In the genomic region with DNA sequence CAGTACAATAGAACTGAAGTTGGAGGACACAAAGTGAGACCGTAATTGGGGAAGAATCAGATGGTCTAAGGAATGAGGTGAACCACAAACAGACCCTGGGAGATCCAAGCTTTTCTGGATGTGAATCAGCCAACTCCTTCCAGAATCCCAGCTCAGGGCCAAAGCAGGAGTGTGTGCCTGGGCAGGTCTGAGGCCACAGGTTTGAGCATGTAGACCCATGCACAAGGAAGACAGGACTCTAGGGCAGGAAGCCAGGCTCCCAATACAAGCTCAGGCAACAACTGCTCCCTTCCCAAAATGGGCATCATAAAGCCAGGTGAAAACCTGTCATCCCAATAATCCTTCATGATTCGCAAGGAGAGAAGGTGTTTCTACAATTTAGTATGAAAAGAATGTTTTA, we compare ENCODE assay signal across 25 cellular contexts.
A peak's percentile ranks its signal among the peaks of the same experiment; 100 is the strongest.
DNase-seq lines count a peak whose midpoint lies in the region; ATAC-seq and TF ChIP-seq lines count a peak whose summit lies in the region.
"Had no signal": no experiment of that assay in that cellular context is flagged by ENCODE, and none has a peak within 500 bp of the region (broad histone marks: within the 10 kb centered on the region; RNA-seq: fewer than 3 reads in every experiment).

No MANE protein-coding gene starts in this region.

- H3K4me2 ChIP-seq in neural progenitor cell, result peak overlapping the region; percentile 14
- H3K4me2 ChIP-seq: BLaER1 had no signal

- H3K27me3 Mint-ChIP-seq in neural progenitor cell (ENCODE audit: insufficient read depth, low read depth), result no peaks in the 10 kb centered on the region
- no peaks in the 10 kb centered on the region for H3K27me3 Mint-ChIP-seq in activated CD8-positive, alpha-beta memory T cell treated with anti-CD3 and anti-CD28 coated beads, Interleukin-2, amount 10 ng/mL, durations not matched to agents 7 days and 5 days
- H3K27me3 Mint-ChIP-seq: CD4-positive, CD25-positive, alpha-beta regulatory T cell had no signal

- no peak overlapping the region for H3K27ac Mint-ChIP-seq in neural progenitor cell
- no peak overlapping the region for H3K27ac Mint-ChIP-seq in activated CD8-positive, alpha-beta memory T cell treated with anti-CD3 and anti-CD28 coated beads, Interleukin-2, amount 10 ng/mL, durations not matched to agents 7 days and 5 days
- H3K27ac Mint-ChIP-seq: CD4-positive, CD25-positive, alpha-beta regulatory T cell had no signal

- H3F3A ChIP-seq in neural progenitor cell (ENCODE audit: low read depth), result no peaks in the 10 kb centered on the region

- H3K27ac ChIP-seq in RWPE1 (peak overlapping the region; percentile 57), breast epithelium (peak overlapping the region; percentile 25 to 26), neural progenitor cell (no peak overlapping the region)
- H3K27ac ChIP-seq: BLaER1, GM23248 had no signal

- peaks cover 29% of the 10 kb centered on the region for H3K4me1 Mint-ChIP-seq in neural progenitor cell
- no peaks in the 10 kb centered on the region for H3K4me1 Mint-ChIP-seq in activated CD8-positive, alpha-beta memory T cell treated with anti-CD3 and anti-CD28 coated beads, Interleukin-2, amount 10 ng/mL, durations not matched to agents 7 days and 5 days
- H3K4me1 Mint-ChIP-seq: CD4-positive, CD25-positive, alpha-beta regulatory T cell had no signal

- no peak for TF ChIP-seq POLR2A in breast epithelium (IDR thresholded peaks at IDR 0.05)

- H3K79me2 ChIP-seq in neural progenitor cell (ENCODE audit: low read depth), result no peaks in the 10 kb centered on the region

- no peaks in the 10 kb centered on the region for H3K36me3 ChIP-seq in breast epithelium
- H3K36me3 ChIP-seq in neural progenitor cell, result no peaks in the 10 kb centered on the region
- H3K36me3 ChIP-seq: BLaER1 had no signal

- H3K9me3 Mint-ChIP-seq in neural progenitor cell, result no peaks in the 10 kb centered on the region
- no peaks in the 10 kb centered on the region for H3K9me3 Mint-ChIP-seq in activated CD8-positive, alpha-beta memory T cell treated with anti-CD3 and anti-CD28 coated beads, Interleukin-2, amount 10 ng/mL, durations not matched to agents 7 days and 5 days (ENCODE audit: low read depth)

- peak; percentile 97 for ATAC-seq in esophagus mucosa
- ATAC-seq in activated CD8-positive, alpha-beta memory T cell treated with anti-CD3 and anti-CD28 coated beads, Interleukin-2, amount 10 ng/mL, durations not matched to agents 7 days and 5 days, result no peak
- no peak for ATAC-seq in GM18873 (IDR thresholded peaks at IDR 0.05; ENCODE audit: low FRiP score, unreplicated experiment)
- ATAC-seq: HepG2, PC-3 had no signal

- no peak overlapping the region for H3K9ac ChIP-seq in neural progenitor cell
- H3K9ac ChIP-seq: BLaER1, GM23248 had no signal

- no peak overlapping the region for H2AFZ ChIP-seq in neural progenitor cell (replicated peaks)
- H2AFZ ChIP-seq: GM23248 had no signal

- DNase-seq in RWPE1 (ENCODE audit: low spot score) (peak; percentile 20), breast epithelium (ENCODE audit: low spot score in 2 of 2) (peak in 1 of 2 donors; percentile 74), neural progenitor cell (ENCODE audit: low spot score) (no peak), NCI-H2081 treated with DMSO at 0.1 percent for 48 hours (lab: John Stamatoyannopoulos, UW) (no peak), NCI-H187 treated with DMSO at 0.1 percent for 48 hours (lab: John Stamatoyannopoulos, UW) (no peak)
- no peak for DNase-seq in activated CD8-positive, alpha-beta memory T cell treated with anti-CD3 and anti-CD28 coated beads, Interleukin-2, amount 10 ng/mL, durations not matched to agents 7 days and 5 days
- DNase-seq: CD4-positive, CD25-positive, alpha-beta regulatory T cell; DMS153; DND-41; GM23248; H7; Karpas-422; MV-4-11; NCI-H1417; NCI-H1694; NCI-H2081; NCI-H524; NCI-H82; NK-92 treated with Interleukin-12 subunit alpha and Interleukin-12 subunit beta, amount 100 ng/mL, for 24 hours; PC-3; SHP77 had no signal

- CTCF ChIA-PET in RWPE1 (lab: Yijun Ruan, JAX), result interaction anchor here (0.6 to 1.1 kb wide), 3 partner anchors 17 to 899 kb away, joined by 3 to 7 read pairs (median 3); no protein-coding TSS in a partner anchor
- CTCF ChIA-PET in activated CD8-positive, alpha-beta memory T cell treated with anti-CD3 and anti-CD28 coated beads, Interleukin-2, amount 10 ng/mL, durations not matched to agents 7 days and 5 days (lab: Charles Lee), result no interaction called here

- H3K4me1 ChIP-seq in breast epithelium (no peaks in the 10 kb centered on the region), neural progenitor cell (peaks cover 11% of the 10 kb centered on the region)
- H3K4me1 ChIP-seq: BLaER1 had no signal

- no peaks in the 10 kb centered on the region for H4K20me1 ChIP-seq in neural progenitor cell (ENCODE audit: low read depth)
- H4K20me1 ChIP-seq: BLaER1 had no signal

- H3K36me3 Mint-ChIP-seq in neural progenitor cell, result no peaks in the 10 kb centered on the region
- no peaks in the 10 kb centered on the region for H3K36me3 Mint-ChIP-seq in activated CD8-positive, alpha-beta memory T cell treated with anti-CD3 and anti-CD28 coated beads, Interleukin-2, amount 10 ng/mL, durations not matched to agents 7 days and 5 days
- H3K36me3 Mint-ChIP-seq: CD4-positive, CD25-positive, alpha-beta regulatory T cell had no signal

- H3K4me3 ChIP-seq in breast epithelium, result no peak overlapping the region
- H3K4me3 ChIP-seq in neural progenitor cell, result no peak overlapping the region
- H3K4me3 ChIP-seq: BLaER1, GM23248 had no signal

- H3K4me3 Mint-ChIP-seq in neural progenitor cell, result no peak overlapping the region
- H3K4me3 Mint-ChIP-seq in activated CD8-positive, alpha-beta memory T cell treated with anti-CD3 and anti-CD28 coated beads, Interleukin-2, amount 10 ng/mL, durations not matched to agents 7 days and 5 days, result no peak overlapping the region
- H3K4me3 Mint-ChIP-seq: CD4-positive, CD25-positive, alpha-beta regulatory T cell had no signal

- intact Hi-C loops in breast epithelium (cut with DNase I; ENCODE audit: low total_unique reads), result no loop called here

- H3K27me3 ChIP-seq in breast epithelium (no peaks in the 10 kb centered on the region), neural progenitor cell (no peaks in the 10 kb centered on the region)
- H3K27me3 ChIP-seq: BLaER1 had no signal

- TF ChIP-seq CTCF in RWPE1 (conservative IDR thresholded peaks at IDR 0.05; ENCODE audit: low read depth) (no peak), breast epithelium (IDR thresholded peaks at IDR 0.05) (no peak), neural progenitor cell (IDR thresholded peaks at IDR 0.05) (no peak)

- H3K9me3 ChIP-seq in breast epithelium, result no peaks in the 10 kb centered on the region
- no peaks in the 10 kb centered on the region for H3K9me3 ChIP-seq in neural progenitor cell (ENCODE audit: low read depth)
- H3K9me3 ChIP-seq: BLaER1 had no signal

- POLR2A ChIA-PET in RWPE1 (lab: Yijun Ruan, JAX; ENCODE audit: low non-redundant PET), result interaction anchor here (0.6 kb wide), 1 partner anchor 513 kb away, joined by 3 read pairs; the partner anchor contains the start of gene MAFB
